In the genomic region with DNA sequence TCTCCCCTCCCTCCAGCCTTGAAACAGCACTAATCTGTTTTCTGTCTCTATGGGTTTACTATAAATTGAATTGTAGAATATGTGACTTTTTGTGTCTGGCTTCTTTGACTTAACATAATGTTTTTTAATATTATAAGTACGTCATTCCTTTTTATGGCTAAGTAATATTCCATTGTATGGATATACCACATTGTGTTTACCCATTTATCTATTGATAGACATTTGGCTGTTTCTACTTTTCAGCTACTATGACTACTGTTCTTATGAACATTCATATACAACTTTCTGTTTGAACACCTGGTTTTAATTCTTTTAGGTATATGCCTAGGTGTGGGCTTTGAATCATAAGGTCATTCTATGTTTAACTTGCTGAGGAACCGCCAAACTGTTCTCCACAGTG, we compare ENCODE assay signal across 1 cellular context.
TF ChIP-seq lines count a peak whose summit lies in the region.

No MANE protein-coding gene starts in this region.

TF ChIP-seq in SK-N-SH, 30 proteins besides CTCF, POLR2A, EP300 and RAD21:
- TF ChIP-seq, protein P1, sequence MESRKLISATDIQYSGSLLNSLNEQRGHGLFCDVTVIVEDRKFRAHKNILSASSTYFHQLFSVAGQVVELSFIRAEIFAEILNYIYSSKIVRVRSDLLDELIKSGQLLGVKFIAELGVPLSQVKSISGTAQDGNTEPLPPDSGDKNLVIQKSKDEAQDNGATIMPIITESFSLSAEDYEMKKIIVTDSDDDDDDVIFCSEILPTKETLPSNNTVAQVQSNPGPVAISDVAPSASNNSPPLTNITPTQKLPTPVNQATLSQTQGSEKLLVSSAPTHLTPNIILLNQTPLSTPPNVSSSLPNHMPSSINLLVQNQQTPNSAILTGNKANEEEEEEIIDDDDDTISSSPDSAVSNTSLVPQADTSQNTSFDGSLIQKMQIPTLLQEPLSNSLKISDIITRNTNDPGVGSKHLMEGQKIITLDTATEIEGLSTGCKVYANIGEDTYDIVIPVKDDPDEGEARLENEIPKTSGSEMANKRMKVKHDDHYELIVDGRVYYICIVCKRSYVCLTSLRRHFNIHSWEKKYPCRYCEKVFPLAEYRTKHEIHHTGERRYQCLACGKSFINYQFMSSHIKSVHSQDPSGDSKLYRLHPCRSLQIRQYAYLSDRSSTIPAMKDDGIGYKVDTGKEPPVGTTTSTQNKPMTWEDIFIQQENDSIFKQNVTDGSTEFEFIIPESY (IDR thresholded peaks at IDR 0.05; ENCODE audit: borderline replicate concordance, low read depth), result no peak
